10 cellular contexts compared by ENCODE assay signal in genomic region chr10:55233505-55233904, GRCh38.
A peak's percentile ranks its signal among the peaks of the same experiment; 100 is the strongest.
DNase-seq lines count a peak whose midpoint lies in the region; ATAC-seq lines count a peak whose summit lies in the region.
"Had no signal": no experiment of that assay in that cellular context is flagged by ENCODE, and none has a peak within 500 bp of the region (broad histone marks: within the 10 kb centered on the region; RNA-seq: fewer than 3 reads in every experiment).

No MANE protein-coding gene starts in this region.

- DNase-seq in OCI-M1 (lab: John Stamatoyannopoulos, UW): peak; percentile 62
- no peak for DNase-seq in NCI-H2196 treated with DMSO at 0.1 percent for 48 hours (lab: John Stamatoyannopoulos, UW; ENCODE audit: unreplicated experiment)
- DNase-seq in activated CD8-positive, alpha-beta memory T cell treated with anti-CD3 and anti-CD28 coated beads for 24 hours: no peak
- DNase-seq in DMS 273 treated with DMSO at 0.1 percent for 48 hours (lab: John Stamatoyannopoulos, UW): no peak
- no peak for DNase-seq in HK-2 (ENCODE audit: unreplicated experiment)
- DNase-seq: NCI-H2227 treated with DMSO at 0.1 percent for 48 hours; stimulated activated CD8-positive, alpha-beta memory T cell treated with anti-CD3 and anti-CD28 coated beads, Interleukin-4, amount 100 ng/mL, for 48 hours had no signal

- peak; percentile 96 for ATAC-seq in GM18511 (IDR thresholded peaks at IDR 0.05; ENCODE audit: unreplicated experiment)
- peak; percentile 92 for ATAC-seq in GM21447 (IDR thresholded peaks at IDR 0.05; ENCODE audit: unreplicated experiment)
- ATAC-seq in HG03095 (IDR thresholded peaks at IDR 0.05; ENCODE audit: unreplicated experiment): peak; percentile 90
